ENCODE assay signal across 9 cellular contexts in the genomic region with DNA sequence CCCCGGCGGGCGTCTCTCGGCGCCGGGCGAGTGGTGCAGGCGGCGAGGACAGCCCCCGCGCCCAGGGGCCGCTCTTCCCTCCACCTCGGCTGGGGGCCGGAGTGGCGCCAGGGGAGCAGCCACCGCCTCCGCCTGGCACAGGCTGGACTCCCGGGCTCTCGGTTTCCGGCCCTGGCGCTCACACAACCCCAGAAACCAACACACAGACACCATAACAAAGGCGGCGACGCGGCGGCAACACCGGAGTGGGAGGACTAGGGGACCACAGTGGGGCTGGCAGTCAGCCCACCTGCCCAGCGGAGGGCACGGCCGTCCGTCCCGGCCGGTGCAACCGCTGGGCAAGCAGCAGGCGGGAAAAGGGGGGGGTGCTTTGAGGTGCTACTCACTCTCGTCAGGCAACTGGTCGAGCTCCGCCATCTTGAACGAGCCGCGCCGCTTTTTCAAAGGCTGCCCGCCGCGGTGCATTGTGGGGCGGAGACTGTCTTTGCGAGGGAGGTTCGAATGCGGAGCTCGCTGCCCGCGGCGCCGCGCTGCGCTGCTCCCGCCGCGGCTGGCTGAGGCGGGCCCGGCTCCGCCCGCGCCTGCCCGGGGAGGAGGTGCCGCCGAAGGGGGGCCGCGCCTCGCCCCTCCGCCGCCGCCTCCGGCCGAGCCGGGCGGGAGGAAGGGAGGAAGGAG. TPM values are rescaled to one million over a fixed set of nuclear protein-coding genes. Genes with fewer than 3 reads are reported as not detected.
A peak's percentile ranks its signal among the peaks of the same experiment; 100 is the strongest.
DNase-seq lines count a peak whose midpoint lies in the region; ATAC-seq, FAIRE-seq and TF ChIP-seq lines count a peak whose summit lies in the region.
"Had no signal": no experiment of that assay in that cellular context is flagged by ENCODE, and none has a peak within 500 bp of the region (broad histone marks: within the 10 kb centered on the region; RNA-seq: fewer than 3 reads in every experiment).

A gene with protein sequence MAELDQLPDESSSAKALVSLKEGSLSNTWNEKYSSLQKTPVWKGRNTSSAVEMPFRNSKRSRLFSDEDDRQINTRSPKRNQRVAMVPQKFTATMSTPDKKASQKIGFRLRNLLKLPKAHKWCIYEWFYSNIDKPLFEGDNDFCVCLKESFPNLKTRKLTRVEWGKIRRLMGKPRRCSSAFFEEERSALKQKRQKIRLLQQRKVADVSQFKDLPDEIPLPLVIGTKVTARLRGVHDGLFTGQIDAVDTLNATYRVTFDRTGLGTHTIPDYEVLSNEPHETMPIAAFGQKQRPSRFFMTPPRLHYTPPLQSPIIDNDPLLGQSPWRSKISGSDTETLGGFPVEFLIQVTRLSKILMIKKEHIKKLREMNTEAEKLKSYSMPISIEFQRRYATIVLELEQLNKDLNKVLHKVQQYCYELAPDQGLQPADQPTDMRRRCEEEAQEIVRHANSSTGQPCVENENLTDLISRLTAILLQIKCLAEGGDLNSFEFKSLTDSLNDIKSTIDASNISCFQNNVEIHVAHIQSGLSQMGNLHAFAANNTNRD (minus strand): TSS at position 442 of the 675 bp plus-strand sequence. CDS start 25 bp downstream, at position 417.

- POLR2A ChIA-PET in HepG2 (lab: Yijun Ruan, JAX) = interaction anchor here (0.8 to 1.1 kb wide), 4 partner anchors 17 to 309 kb away, joined by 3 to 5 read pairs (median 3); a partner anchor contains a TSS

- ATAC-seq in GM19324 (IDR thresholded peaks at IDR 0.05; ENCODE audit: low FRiP score, unreplicated experiment) = peak; percentile 73
- ATAC-seq in HG03460 (IDR thresholded peaks at IDR 0.05; ENCODE audit: unreplicated experiment) = peak; percentile 70
- peak; percentile 86 for ATAC-seq in HepG2

- TF ChIP-seq RAD21 in HepG2 (CRISPR knock-in tag; IDR thresholded peaks at IDR 0.05) = peak; percentile 23; the same call in 1 of the 2 replicates

- TF ChIP-seq POLR2A in HepG2 (IDR thresholded peaks at IDR 0.05; ENCODE audit: insufficient read depth in 1 of 2, low read depth in 2 of 2, low read length in 2 of 2) = peak; percentile 77 to 83

- peaks cover 0 to 9% (median 0%) of the 10 kb centered on the region in 11 experiments; a peak in 2 of 22 replicates for H3K27me3 ChIP-seq in BLaER1 treated with 17β-estradiol and CSF1 and Interleukin-3, amounts not matched to agents 10 nM and 100 nM
- no peaks in the 10 kb centered on the region for H3K27me3 ChIP-seq in HepG2 (ENCODE audit: control insufficient read depth in 1 of 2, insufficient read depth in 2 of 2, low read length in 2 of 2)

- peak within 1 kb of the TSS; percentile 89 for H3K27ac Mint-ChIP-seq in activated CD4-positive, alpha-beta T cell treated with anti-CD3 and anti-CD28 coated beads, Interleukin-2, amount 10 ng/mL, durations not matched to agents 24 days and 14 days
- H3K27ac Mint-ChIP-seq in dendritic cell treated with granulocyte-macrophage colony-stimulating factor and Interleukin-4, amounts not matched to agents 40 ng/mL and 50 ng/mL, for 4 days = peak within 1 kb of the TSS; percentile 83

- peaks cover 0 to 30% (median 10%) of the 10 kb centered on the region in 11 experiments; a peak in 11 of 22 replicates for H4K20me1 ChIP-seq in BLaER1 treated with 17β-estradiol and CSF1 and Interleukin-3, amounts not matched to agents 10 nM and 100 nM
- H4K20me1 ChIP-seq in HepG2 (ENCODE audit: insufficient read depth, low read length) = no peaks in the 10 kb centered on the region

- H3K36me3 Mint-ChIP-seq in activated CD4-positive, alpha-beta T cell treated with anti-CD3 and anti-CD28 coated beads, Interleukin-2, amount 10 ng/mL, durations not matched to agents 24 days and 14 days (ENCODE audit: low read depth) = no peaks in the 10 kb centered on the region
- H3K36me3 Mint-ChIP-seq in dendritic cell treated with granulocyte-macrophage colony-stimulating factor and Interleukin-4, amounts not matched to agents 40 ng/mL and 50 ng/mL, for 4 days (ENCODE audit: low read depth) = peaks cover 7% of the 10 kb centered on the region

- H3K4me1 Mint-ChIP-seq in activated CD4-positive, alpha-beta T cell treated with anti-CD3 and anti-CD28 coated beads, Interleukin-2, amount 10 ng/mL, durations not matched to agents 24 days and 14 days = peaks cover 31% of the 10 kb centered on the region
- peaks cover 15% of the 10 kb centered on the region for H3K4me1 Mint-ChIP-seq in dendritic cell treated with granulocyte-macrophage colony-stimulating factor and Interleukin-4, amounts not matched to agents 40 ng/mL and 50 ng/mL, for 4 days (ENCODE audit: low read depth)

- FAIRE-seq in HepG2 (lab: Jason Lieb, UNC) = no peak
- FAIRE-seq: endometrium had no signal

- peak within 1 kb of the TSS; percentile 89 to 99 (median 95) for H3K4me2 ChIP-seq in BLaER1 treated with 17β-estradiol and CSF1 and Interleukin-3, amounts not matched to agents 10 nM and 100 nM
- peak within 1 kb of the TSS; percentile 96 for H3K4me2 ChIP-seq in HepG2 (ENCODE audit: low read depth, low read length)

- intact Hi-C loops in activated CD4-positive, alpha-beta T cell treated with anti-CD3 and anti-CD28 coated beads, Interleukin-2, amount 10 ng/mL, durations not matched to agents 24 days and 14 days (cut with micrococcal nuclease) = loop anchor here (2.0 to 5.0 kb wide), 4 partner anchors 98 to 307 kb away; a partner anchor contains a TSS
- intact Hi-C loops in dendritic cell treated with granulocyte-macrophage colony-stimulating factor and Interleukin-4, amounts not matched to agents 40 ng/mL and 50 ng/mL, for 4 days (cut with micrococcal nuclease) = loop anchor here (5.0 kb wide), 1 partner anchor 98 kb away; a partner anchor contains a TSS
- intact Hi-C loops in HepG2 (cut with micrococcal nuclease; ENCODE audit: unreplicated experiment) = no loop called here

- H3K9me3 ChIP-seq in BLaER1 treated with 17β-estradiol and CSF1 and Interleukin-3, amounts not matched to agents 10 nM and 100 nM (replicated peaks in 1 of 11) = no peaks in the 10 kb centered on the region
- no peaks in the 10 kb centered on the region for H3K9me3 ChIP-seq in HepG2 (ENCODE audit: low read length)

- BruUV-seq in HepG2 (replicated peaks; lab: Mats Ljungman, UMichigan) = no TSS peak

- WGBS in HepG2 (ENCODE audit: low lambda C conversion rate) = 1% methylated on average over 34 of the region's 77 CpGs

- in situ Hi-C loops in HepG2 (cut with HindIII; ENCODE audit: extremely low pct_ligation_motif_present, low pct_unique_long_range_greater_than_20kb) = no loop called here

- DNase-seq in NCI-H526 (lab: John Stamatoyannopoulos, UW) (peak; percentile 48 to 92), HepG2 (ENCODE audit: low spot score) (peak; percentile 77)
- peak; percentile 98 for DNase-seq in activated CD4-positive, alpha-beta T cell treated with anti-CD3 and anti-CD28 coated beads, Interleukin-2, amount 10 ng/mL, durations not matched to agents 24 days and 14 days
- DNase-seq in stimulated activated CD4-positive, alpha-beta T cell treated with anti-CD3 and anti-CD28 coated beads, Interleukin-2, amount 100 ng/mL, for 4 hours (ENCODE audit: low read depth) = peak; percentile 86

- H3K4me3 Mint-ChIP-seq in activated CD4-positive, alpha-beta T cell treated with anti-CD3 and anti-CD28 coated beads, Interleukin-2, amount 10 ng/mL, durations not matched to agents 24 days and 14 days = peak within 1 kb of the TSS; percentile 91
- peak within 1 kb of the TSS; percentile 91 for H3K4me3 Mint-ChIP-seq in dendritic cell treated with granulocyte-macrophage colony-stimulating factor and Interleukin-4, amounts not matched to agents 40 ng/mL and 50 ng/mL, for 4 days

- peak within 1 kb of the TSS; percentile 50 to 99 (median 95) for H3K27ac ChIP-seq in BLaER1 treated with 17β-estradiol and CSF1 and Interleukin-3, amounts not matched to agents 10 nM and 100 nM
- peak within 1 kb of the TSS; percentile 87 for H3K27ac ChIP-seq in HepG2 (ENCODE audit: extremely low read length, insufficient read depth, low read length)

- peak within 1 kb of the TSS; percentile 82 to 99 (median 97) for H3K9ac ChIP-seq in BLaER1 treated with 17β-estradiol and CSF1 and Interleukin-3, amounts not matched to agents 10 nM and 100 nM
- H3K9ac ChIP-seq in HepG2 (ENCODE audit: insufficient read depth, low read depth, low read length) = peak within 1 kb of the TSS; percentile 89

- TF ChIP-seq CTCF in HepG2 (CRISPR knock-in tag; IDR thresholded peaks at IDR 0.05) = peak; percentile 23; the same call in 1 of the 2 replicates

- peak within 1 kb of the TSS; percentile 8 for H2AFZ ChIP-seq in HepG2 (ENCODE audit: low read length)

- H3K27me3 Mint-ChIP-seq in activated CD4-positive, alpha-beta T cell treated with anti-CD3 and anti-CD28 coated beads, Interleukin-2, amount 10 ng/mL, durations not matched to agents 24 days and 14 days = peaks cover 21% of the 10 kb centered on the region
- H3K27me3 Mint-ChIP-seq in dendritic cell treated with granulocyte-macrophage colony-stimulating factor and Interleukin-4, amounts not matched to agents 40 ng/mL and 50 ng/mL, for 4 days = peaks cover 12% of the 10 kb centered on the region

- H3K4me1 ChIP-seq in BLaER1 treated with 17β-estradiol and CSF1 and Interleukin-3, amounts not matched to agents 10 nM and 100 nM = peaks cover 20 to 46% (median 33%) of the 10 kb centered on the region in 10 experiments
- peaks cover 34% of the 10 kb centered on the region for H3K4me1 ChIP-seq in HepG2 (ENCODE audit: insufficient read depth, low read length)

- peaks cover 34% of the 10 kb centered on the region for H3K79me2 ChIP-seq in HepG2 (ENCODE audit: insufficient read depth, low read length)

- CTCF ChIA-PET in HepG2 (lab: Yijun Ruan, JAX; ENCODE audit: low intra/inter-chr PET ratio, low total read pairs) = no interaction called here

- H3K36me3 ChIP-seq in BLaER1 treated with 17β-estradiol and CSF1 and Interleukin-3, amounts not matched to agents 10 nM and 100 nM = peaks cover 0 to 15% (median 2%) of the 10 kb centered on the region in 11 experiments; a peak in 4 of 22 replicates
- 0 out of 5 replicates have a peak, but pooled peaks cover 0 to 5% of the 10 kb centered on the region in 2 experiments for H3K36me3 ChIP-seq in HepG2 (replicated peaks in 1 of 2; ENCODE audit: control insufficient read depth in 1 of 2, insufficient read depth in 2 of 2, low read length in 2 of 2)

- H3K9me3 Mint-ChIP-seq in activated CD4-positive, alpha-beta T cell treated with anti-CD3 and anti-CD28 coated beads, Interleukin-2, amount 10 ng/mL, durations not matched to agents 24 days and 14 days = no peaks in the 10 kb centered on the region
- H3K9me3 Mint-ChIP-seq in dendritic cell treated with granulocyte-macrophage colony-stimulating factor and Interleukin-4, amounts not matched to agents 40 ng/mL and 50 ng/mL, for 4 days = no peaks in the 10 kb centered on the region

- TF ChIP-seq EP300 in HepG2 (IDR thresholded peaks at IDR 0.05; ENCODE audit: low read depth in 2 of 2, low read length in 2 of 2) (peak in 1 of 2 experiments; percentile 20; a peak in 1 of 4 replicates), HepG2 (CRISPR knock-in tag; IDR thresholded peaks at IDR 0.05; ENCODE audit: borderline replicate concordance) (no peak)

- peak within 1 kb of the TSS; percentile 82 to 99 (median 97) for H3K4me3 ChIP-seq in BLaER1 treated with 17β-estradiol and CSF1 and Interleukin-3, amounts not matched to agents 10 nM and 100 nM
- peak within 1 kb of the TSS; percentile 92 to 94 (median 93) for H3K4me3 ChIP-seq in HepG2 (replicated peaks in 1 of 3; ENCODE audit: insufficient read depth in 1 of 3, low read depth in 2 of 3, low read length in 3 of 3)

RNA-seq across cellular contexts. Expression of the gene that starts here (rescaled TPM):
- 10.5 and 13.8 TPM in 2 replicates for total RNA-seq in activated CD4-positive, alpha-beta T cell treated with anti-CD3 and anti-CD28 coated beads, Interleukin-2, amount 10 ng/mL, durations not matched to agents 24 days and 14 days
- total RNA-seq in HepG2 (2016; rRNA removed; fragmentation: Illumina TruSeq; extraction: Trizol) = 10.0 and 15.8 TPM in 2 replicates
- total RNA-seq in HepG2 (2016; cell fraction: cytosol; rRNA removed; fragmentation: Illumina TruSeq; extraction: Trizol; ENCODE audit: low read depth) = 4.3 and 5.1 TPM in 2 replicates
- 9.7 and 14.6 TPM in 2 replicates for total RNA-seq in HepG2 (2016; cell fraction: insoluble cytoplasmic fraction; rRNA removed; fragmentation: Illumina TruSeq; extraction: Trizol)
- total RNA-seq in HepG2 (2016; cell fraction: membrane; rRNA removed; fragmentation: Illumina TruSeq; extraction: Trizol) = 4.7 and 5.9 TPM in 2 replicates
- 8.9 and 10.4 TPM in 2 replicates for total RNA-seq in HepG2 (2016; cell fraction: nucleus; rRNA removed; fragmentation: Illumina TruSeq; extraction: Trizol)
- 1.7 and 3.0 TPM in 2 replicates for polyA plus RNA-seq in HepG2 (2011; rRNA removed)
- polyA plus RNA-seq in HepG2 (2011; cell fraction: cytosol; rRNA removed) = 1.2 and 1.3 TPM in 2 replicates
- 1.2 and 1.3 TPM in 2 replicates for polyA plus RNA-seq in HepG2 (2011; cell fraction: nucleus; rRNA removed)
- polyA plus RNA-seq in HepG2 (2012) = 1.7 and 2.8 TPM in 2 replicates
- 0.54 and 0.72 TPM in 2 replicates for polyA plus RNA-seq in HepG2 (2016; cell fraction: cytosol; fragmentation: Illumina TruSeq; extraction: Trizol; ENCODE audit: low read depth)
- 10.2 and 11.3 TPM in 2 replicates for polyA plus RNA-seq in HepG2 (2016; cell fraction: insoluble cytoplasmic fraction; fragmentation: Illumina TruSeq; extraction: Trizol; ENCODE audit: low read depth)
- polyA plus RNA-seq in HepG2 (2016; cell fraction: membrane; fragmentation: Illumina TruSeq; extraction: Trizol; ENCODE audit: low read depth) = 1.6 and 1.8 TPM in 2 replicates
- polyA plus RNA-seq in HepG2 (2016; cell fraction: nucleus; fragmentation: Illumina TruSeq; extraction: Trizol; ENCODE audit: insufficient read depth, low read depth) = 9.5 and 10.3 TPM in 2 replicates
- 1.2 and 4.5 TPM in 2 replicates for polyA minus RNA-seq in HepG2 (2011; rRNA and poly(A)+ RNA removed; ENCODE audit: low replicate concordance)
- polyA minus RNA-seq in HepG2 (2011; cell fraction: cytosol; rRNA and poly(A)+ RNA removed) = 2.0 and 2.1 TPM in 2 replicates
- 5.2 and 7.6 TPM in 2 replicates for polyA minus RNA-seq in HepG2 (2011; cell fraction: nucleus; rRNA and poly(A)+ RNA removed)

Comparison
In these comparisons a context has a peak if more than half of its experiments do, and no peak if none do; other contexts are left out.
1. Peak in every context shown above with its lines: DNase-seq, ATAC-seq, H3K4me3 ChIP-seq and H3K27ac ChIP-seq.